Comparison of ENCODE assay signal across 29 cellular contexts in the genomic region with DNA sequence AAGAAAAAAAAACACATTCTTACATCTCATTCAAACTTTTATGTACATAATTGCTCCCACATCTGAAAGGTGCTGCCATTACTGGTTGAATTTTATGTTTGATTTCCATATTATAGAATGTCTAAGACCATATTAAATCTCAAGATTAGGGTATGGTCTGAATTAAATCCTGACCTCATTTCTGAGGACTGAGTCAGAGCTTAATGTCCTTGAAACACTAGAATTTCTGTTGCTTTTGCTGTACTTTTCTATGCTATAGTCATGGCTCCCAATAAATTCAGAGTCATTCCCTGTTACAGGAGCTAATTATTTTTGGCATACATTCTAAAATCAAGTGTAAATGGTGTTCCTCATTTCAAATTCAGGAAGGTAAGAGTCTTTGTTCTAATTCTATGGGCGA.
"Had no signal": no experiment of that assay in that cellular context is flagged by ENCODE, and none has a peak within 500 bp of the region (broad histone marks: within the 10 kb centered on the region; RNA-seq: fewer than 3 reads in every experiment).

No MANE protein-coding gene starts in this region.

- DNase-seq: activated CD4-positive, alpha-beta memory T cell treated with anti-CD3 and anti-CD28 coated beads, Interleukin-2, amount 10 ng/mL, durations not matched to agents 7 days and 5 days; activated CD4-positive, alpha-beta T cell treated with anti-CD3 and anti-CD28 coated beads for 1 hour; activated CD4-positive, alpha-beta T cell treated with anti-CD3 and anti-CD28 coated beads for 36 hours; activated CD4-positive, alpha-beta T cell treated with anti-CD3 and anti-CD28 coated beads for 48 hours; activated CD4-positive, alpha-beta T cell treated with anti-CD3 and anti-CD28 coated beads, Interleukin-2, amount 10 ng/mL, durations not matched to agents 7 days and 5 days; activated CD4-positive, alpha-beta T cell treated with anti-CD3 and anti-CD28 coated beads, Interleukin-2, amount 50 U/mL, for 48 hours; activated CD4-positive, CD25-positive, alpha-beta regulatory T cell; activated CD8-positive, alpha-beta memory T cell treated with anti-CD3 and anti-CD28 coated beads for 24 hours; activated CD8-positive, alpha-beta memory T cell treated with anti-CD3 and anti-CD28 coated beads, Interleukin-2, amount 10 ng/mL, durations not matched to agents 7 days and 5 days; activated CD8-positive, alpha-beta memory T cell treated with anti-CD3 and anti-CD28 coated beads, Interleukin-2, amount 50 U/mL, for 48 hours; activated CD8-positive, alpha-beta T cell treated with anti-CD3 and anti-CD28 coated beads, Interleukin-2, amount 10 ng/mL, durations not matched to agents 7 days and 5 days; activated effector memory CD4-positive, alpha-beta T cell treated with Interleukin-2 at 50 U/mL for 16 hours; activated gamma-delta T cell; activated naive CD4-positive, alpha-beta T cell treated with anti-CD3 and anti-CD28 coated beads, Interleukin-2, amount 10 ng/mL, durations not matched to agents 7 days and 5 days; activated naive CD4-positive, alpha-beta T cell treated with Interleukin-2 at 50 U/mL for 16 hours; activated naive CD8-positive, alpha-beta T cell treated with anti-CD3 and anti-CD28 coated beads, Interleukin-2, amount 10 ng/mL, durations not matched to agents 7 days and 5 days; activated naive CD8-positive, alpha-beta T cell treated with anti-CD3 and anti-CD28 coated beads, Interleukin-2, amount 50 U/mL, for 24 hours; activated T-cell treated with anti-CD3 and anti-CD28 coated beads, Interleukin-2, amount 50 U/mL, for 24 hours; activated T-cell treated with anti-CD3 and anti-CD28 coated beads, Interleukin-2, amount 50 U/mL, for 48 hours; amniotic stem cell; aorta; caudate nucleus; cerebellar nuclear complex; T-cell; T-helper 17 cell; WERI-Rb-1 had no signal

- H3K4me3 ChIP-seq: cardiac muscle cell had no signal

- ATAC-seq: activated CD4-positive, alpha-beta T cell treated with anti-CD3 and anti-CD28 coated beads for 36 hours; activated CD4-positive, CD25-positive, alpha-beta regulatory T cell treated with anti-CD3 and anti-CD28 coated beads, Interleukin-2, amount 50 U/mL, for 24 hours; activated CD8-positive, alpha-beta memory T cell treated with anti-CD3 and anti-CD28 coated beads, Interleukin-2, amount 10 ng/mL, durations not matched to agents 7 days and 5 days; activated CD8-positive, alpha-beta T cell treated with anti-CD3 and anti-CD28 coated beads, Interleukin-2, amount 10 ng/mL, durations not matched to agents 7 days and 5 days; activated naive CD8-positive, alpha-beta T cell treated with anti-CD3 and anti-CD28 coated beads, Interleukin-2, amount 50 U/mL, for 24 hours; T-cell; T-helper 17 cell; WTC11 had no signal
